In genomic region chr9:121214005-121214404, GRCh38 we compare ENCODE assay signal across 1 cellular context.
TF ChIP-seq lines count a peak whose summit lies in the region.

No MANE protein-coding gene starts in this region.

TF ChIP-seq in K562, 482 proteins besides CTCF, POLR2A, EP300 and RAD21 (continued from another document and continues in another):
- TF ChIP-seq ZBTB49 (CRISPR knock-in tag; IDR thresholded peaks at IDR 0.05; ENCODE audit: borderline replicate concordance) = no peak
- no peak for TF ChIP-seq HOMEZ (CRISPR knock-in tag; IDR thresholded peaks at IDR 0.05)
- 0 out of 2 replicates have a peak, but pooled peaks have one; percentile 10 for TF ChIP-seq HINFP (tag; conservative IDR thresholded peaks at IDR 0.05; ENCODE audit: low read depth)
- TF ChIP-seq ZNF75A (CRISPR knock-in tag; IDR thresholded peaks at IDR 0.05) = no peak
- TF ChIP-seq THRB (CRISPR knock-in tag; conservative IDR thresholded peaks at IDR 0.05) = peak; percentile 57; the same call in 1 of the 2 replicates
- TF ChIP-seq MCM2 (IDR thresholded peaks at IDR 0.05; ENCODE audit: low read depth) = no peak
- peak; percentile 52; the same call in 1 of the 2 replicates for TF ChIP-seq ZNF512 (tag; IDR thresholded peaks at IDR 0.05)
- TF ChIP-seq YY1 (IDR thresholded peaks at IDR 0.05; ENCODE audit: borderline replicate concordance in 1 of 3, control insufficient read depth in 1 of 3, extremely low read depth in 1 of 3, insufficient read depth in 3 of 3, insufficient read length in 1 of 3, insufficient replicate concordance in 2 of 3, low read depth in 1 of 3, low read length in 2 of 3) = no peak
- no peak for TF ChIP-seq PTTG1 (tag; IDR thresholded peaks at IDR 0.05; ENCODE audit: low read depth)
- TF ChIP-seq HDAC1 (IDR thresholded peaks at IDR 0.05) = 0 out of 4 replicates have a peak, but pooled peaks of 1 of the 2 experiments have one; percentile 26
- TF ChIP-seq ZBTB2 (IDR thresholded peaks at IDR 0.05) = 0 out of 2 replicates have a peak, but pooled peaks have one; percentile 58
- TF ChIP-seq E4F1 (CRISPR knock-in tag; IDR thresholded peaks at IDR 0.05; ENCODE audit: borderline replicate concordance) = no peak
- TF ChIP-seq ARID1B (IDR thresholded peaks at IDR 0.05) = peak; percentile 14; the same call in 1 of the 2 replicates
- TF ChIP-seq ARHGAP35 (IDR thresholded peaks at IDR 0.05; ENCODE audit: partially characterized antibody) = peak; percentile 28
- TF ChIP-seq ZNF174 (CRISPR knock-in tag; IDR thresholded peaks at IDR 0.05) = no peak
- TF ChIP-seq KDM1A (IDR thresholded peaks at IDR 0.05) = 0 out of 4 replicates have a peak, but pooled peaks of 1 of the 2 experiments have one; percentile 14
- TF ChIP-seq PRMT5 (CRISPR knock-in tag; IDR thresholded peaks at IDR 0.05) = no peak
- TF ChIP-seq CREM (IDR thresholded peaks at IDR 0.05; ENCODE audit: low read depth) = no peak
- TF ChIP-seq HBP1 (CRISPR knock-in tag; IDR thresholded peaks at IDR 0.05) = peak; percentile 71; the same call in 1 of the 2 replicates
- no peak for TF ChIP-seq ZFX (CRISPR knock-in tag; IDR thresholded peaks at IDR 0.05)
- 0 out of 2 replicates have a peak, but pooled peaks have one; percentile 24 for TF ChIP-seq SMARCA5 (IDR thresholded peaks at IDR 0.05)
- no peak for TF ChIP-seq ZNF407 (IDR thresholded peaks at IDR 0.05; ENCODE audit: low read depth)
- no peak for TF ChIP-seq MNT (conservative IDR thresholded peaks at IDR 0.05)
